In genomic region chr20:36305602-36306556, GRCh38 we compare ENCODE assay signal across 8 cellular contexts.
DNase-seq lines count a peak whose midpoint lies in the region; ATAC-seq and TF ChIP-seq lines count a peak whose summit lies in the region.

Gene DLGAP4, plus strand, starts transcription at chr20:36306339. Its CDS starts 125,379 bp downstream, at chr20:36431718.

- no peaks in the 10 kb centered on the region for H3K9me3 Mint-ChIP-seq in T-helper 1 cell treated with Interleukin-12 subunit alpha and Interleukin-12 subunit beta and Interleukin-4 antibody, amounts not matched to agents 30 μg/mL and 1 μg/mL, for 36 hours

- peak within 1 kb of the TSS; percentile 61 for H3K4me2 ChIP-seq in parathyroid adenoma (ENCODE audit: low read length)

- H2AFZ ChIP-seq in parathyroid adenoma, result peak within 1 kb of the TSS; percentile 94

- no peaks in the 10 kb centered on the region for H3K9me3 ChIP-seq in parathyroid adenoma (ENCODE audit: control insufficient read depth, low read length)

- H3K4me3 ChIP-seq in parathyroid adenoma (ENCODE audit: low read depth, low read length), result no peak within 1 kb of the TSS

- DNase-seq in GM13976 (ENCODE audit: low spot score) (peak; percentile 45), head of caudate nucleus (peak in 40 of 42 donors; percentile 20 to 85 (median 60)), NCI-H524 treated with DMSO at 0.1 percent for 48 hours (lab: John Stamatoyannopoulos, UW) (no peak), DMS153 treated with DMSO at 0.1 percent for 48 hours (lab: John Stamatoyannopoulos, UW; ENCODE audit: unreplicated experiment) (no peak)

- peaks cover 2% of the 10 kb centered on the region for H3K4me1 ChIP-seq in parathyroid adenoma

- H3K79me2 ChIP-seq in parathyroid adenoma, result no peaks in the 10 kb centered on the region

- TF ChIP-seq CTCF in GM13976 (IDR thresholded peaks at IDR 0.05; ENCODE audit: borderline replicate concordance, control extremely low read depth, extremely low read depth, insufficient read depth, missing control alignments) (no peak), parathyroid adenoma (IDR thresholded peaks at IDR 0.05) (no peak)

- no peak within 1 kb of the TSS for H3K27ac ChIP-seq in parathyroid adenoma

- ATAC-seq in GM18517 (IDR thresholded peaks at IDR 0.05; ENCODE audit: unreplicated experiment), result no peak
- ATAC-seq in HG02798 (IDR thresholded peaks at IDR 0.05; ENCODE audit: poor library complexity, unreplicated experiment), result no peak

- in situ Hi-C loops in GM13976 (cut with MboI; ENCODE audit: low sequenced_read_pairs, unreplicated experiment), result no loop called here

- H3K36me3 ChIP-seq in parathyroid adenoma (ENCODE audit: control insufficient read depth, insufficient read depth, low read length), result no peaks in the 10 kb centered on the region

- H3K27me3 ChIP-seq in parathyroid adenoma (ENCODE audit: control insufficient read depth, insufficient read depth, low read length), result no peaks in the 10 kb centered on the region

- H3K4me1 Mint-ChIP-seq in T-helper 1 cell treated with Interleukin-12 subunit alpha and Interleukin-12 subunit beta and Interleukin-4 antibody, amounts not matched to agents 30 μg/mL and 1 μg/mL, for 36 hours (ENCODE audit: low read depth), result peaks cover 2% of the 10 kb centered on the region

- H3K36me3 Mint-ChIP-seq in T-helper 1 cell treated with Interleukin-12 subunit alpha and Interleukin-12 subunit beta and Interleukin-4 antibody, amounts not matched to agents 30 μg/mL and 1 μg/mL, for 36 hours (ENCODE audit: low read depth), result no peaks in the 10 kb centered on the region

- no peak within 1 kb of the TSS for H3K27ac Mint-ChIP-seq in T-helper 1 cell treated with Interleukin-12 subunit alpha and Interleukin-12 subunit beta and Interleukin-4 antibody, amounts not matched to agents 30 μg/mL and 1 μg/mL, for 36 hours

- intact Hi-C loops in head of caudate nucleus (cut with DNase I), result no loop called here

- peak within 1 kb of the TSS; percentile 21 for H3K4me3 Mint-ChIP-seq in T-helper 1 cell treated with Interleukin-12 subunit alpha and Interleukin-12 subunit beta and Interleukin-4 antibody, amounts not matched to agents 30 μg/mL and 1 μg/mL, for 36 hours

- peaks cover 73% of the 10 kb centered on the region for H3K27me3 Mint-ChIP-seq in T-helper 1 cell treated with Interleukin-12 subunit alpha and Interleukin-12 subunit beta and Interleukin-4 antibody, amounts not matched to agents 30 μg/mL and 1 μg/mL, for 36 hours (ENCODE audit: low read depth)

- peak within 1 kb of the TSS; percentile 37 for H3K9ac ChIP-seq in parathyroid adenoma

Comparison
In these comparisons a context has a peak if more than half of its experiments do, and no peak if none do; other contexts are left out.
1. DNase-seq: peak in GM13976 (single experiment) and head of caudate nucleus (40 of 42); none in NCI-H524 treated with DMSO at 0.1 percent for 48 hours (single experiment) and DMS153 treated with DMSO at 0.1 percent for 48 hours (single experiment).